ENCODE assay signal across 11 cellular contexts in the genomic region with DNA sequence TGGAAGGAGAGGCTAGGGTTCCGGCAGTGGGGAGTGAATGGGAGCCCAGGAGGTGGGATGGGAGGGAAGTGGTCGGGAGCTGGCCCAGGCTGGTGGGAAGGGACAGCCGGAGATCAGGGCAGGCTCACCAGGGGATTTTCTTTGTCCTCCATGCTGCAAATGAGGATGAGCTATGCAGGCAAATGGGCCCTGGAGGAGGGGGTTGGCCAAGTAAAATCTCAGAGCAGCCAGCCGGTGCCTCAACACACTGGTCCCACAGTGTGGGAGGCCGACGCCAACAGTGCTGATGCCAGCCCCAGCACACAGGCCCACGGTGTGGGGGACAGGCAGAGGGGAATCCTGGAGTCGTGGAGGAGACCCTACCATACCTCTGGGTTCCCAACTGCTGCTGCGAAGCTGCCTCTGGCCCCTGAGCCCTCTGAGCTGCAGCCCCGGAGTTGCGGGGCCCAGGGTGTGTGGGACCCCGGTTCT. TPM values are rescaled to one million over a fixed set of nuclear protein-coding genes. Genes with fewer than 3 reads are reported as not detected.
DNase-seq lines count a peak whose midpoint lies in the region; ATAC-seq, FAIRE-seq and TF ChIP-seq lines count a peak whose summit lies in the region.
"Had no signal": no experiment of that assay in that cellular context is flagged by ENCODE, and none has a peak within 500 bp of the region (broad histone marks: within the 10 kb centered on the region; RNA-seq: fewer than 3 reads in every experiment).

No MANE protein-coding gene starts in this region.

- no peaks in the 10 kb centered on the region for H3K9me3 ChIP-seq in mammary epithelial cell (replicated peaks; ENCODE audit: insufficient read depth, low read length)
- no peaks in the 10 kb centered on the region for H3K9me3 ChIP-seq in aorta (ENCODE audit: control insufficient read depth, low read length)
- H3K9me3 ChIP-seq: suprapubic skin had no signal

- H3K27me3 Mint-ChIP-seq in MCF 10A (ENCODE audit: insufficient read depth, unreplicated experiment) = no peaks in the 10 kb centered on the region
- H3K27me3 Mint-ChIP-seq in nephron (ENCODE audit: low read depth) = peaks cover 32% of the 10 kb centered on the region

- no peaks in the 10 kb centered on the region for H3K4me1 ChIP-seq in mammary epithelial cell (ENCODE audit: insufficient read depth, low read length)
- H3K4me1 ChIP-seq in aorta (ENCODE audit: control insufficient read depth in 1 of 2, insufficient read depth in 2 of 2, low read length in 2 of 2) = no peaks in the 10 kb centered on the region

- no peak for ATAC-seq in aorta (ENCODE audit: low FRiP score)

- H3K4me1 Mint-ChIP-seq in MCF 10A (ENCODE audit: insufficient read depth, unreplicated experiment) (no peaks in the 10 kb centered on the region), nephron (peaks cover 23% of the 10 kb centered on the region)

- POLR2A ChIA-PET in MCF 10A (lab: Yijun Ruan, JAX) = interaction anchor here (0.6 kb wide), 1 partner anchor 175 kb away, joined by 3 read pairs; no protein-coding TSS in a partner anchor

- TF ChIP-seq CTCF in mammary epithelial cell (conservative IDR thresholded peaks at IDR 0.05 in 1 of 2, IDR thresholded peaks at IDR 0.05 in 1 of 2; ENCODE audit: extremely low read depth in 1 of 2, insufficient read depth in 1 of 2, low read depth in 1 of 2, low read length in 2 of 2) (no peak), MCF 10A (IDR thresholded peaks at IDR 0.05; ENCODE audit: unreplicated experiment) (no peak), dorsolateral prefrontal cortex (IDR thresholded peaks at IDR 0.05 in 54 of 56, conservative IDR thresholded peaks at IDR 0.05 in 2 of 56; ENCODE audit: low read depth in 1 of 56, partially characterized antibody in 56 of 56) (no peak), nephron (IDR thresholded peaks at IDR 0.05; ENCODE audit: unreplicated experiment in 3 of 3) (no peak)

- H3K4me3 Mint-ChIP-seq in MCF 10A (ENCODE audit: unreplicated experiment) = no peak overlapping the region
- peak overlapping the region in 1 of 3 experiments; percentile 21 for H3K4me3 Mint-ChIP-seq in nephron

- peaks cover 5% of the 10 kb centered on the region for H3K36me3 Mint-ChIP-seq in MCF 10A (ENCODE audit: insufficient read depth, unreplicated experiment)
- H3K36me3 Mint-ChIP-seq in nephron (ENCODE audit: low read depth) = no peaks in the 10 kb centered on the region

- dilution Hi-C loops in mammary epithelial cell (cut with HindIII; ENCODE audit: low sequenced_read_pairs) = no loop called here

- no peak overlapping the region for H3K27ac Mint-ChIP-seq in MCF 10A (ENCODE audit: low read depth, unreplicated experiment)
- H3K27ac Mint-ChIP-seq in nephron = peak overlapping the region; percentile 78 to 90 (median 87)

- BruUV-seq in mammary epithelial cell (replicated peaks; lab: Mats Ljungman, UMichigan) (no TSS peak), MCF 10A (replicated peaks; lab: Mats Ljungman, UMichigan) (no TSS peak)

- in situ Hi-C loops in mammary epithelial cell (cut with MboI; ENCODE audit: low sequenced_read_pairs in 2 of 2) = loop anchor here in 1 of 2 donors (25.0 kb wide), 1 partner anchor 484 kb away; a partner anchor contains a TSS

- WGBS in mammary epithelial cell (ENCODE audit: low coverage, missing lambda C conversion rate) = 88% methylated on average over 5 of the region's 12 CpGs
- WGBS in aorta, 2 donors = 79 to 80% methylated on average over 12 of the region's 12 CpGs

- H3K4me3 ChIP-seq in mammary epithelial cell (replicated peaks in 1 of 3; ENCODE audit: insufficient read depth in 1 of 3, low read depth in 2 of 3, low read length in 3 of 3) (no peak overlapping the region), dorsolateral prefrontal cortex (peak overlapping the region in 58 of 59 donors; percentile 5 to 64 (median 44)), aorta (ENCODE audit: low read length in 2 of 2) (no peak overlapping the region)
- H3K4me3 ChIP-seq: cardiac muscle cell, suprapubic skin had no signal

- CTCF ChIA-PET in mammary epithelial cell (lab: Charles Lee; ENCODE audit: low non-redundant PET) (interaction anchor here (0.8 kb wide), 1 partner anchor 159 kb away, joined by 3 read pairs; no protein-coding TSS in a partner anchor), MCF 10A (lab: Yijun Ruan, JAX) (interaction anchor here (0.6 to 6.6 kb wide), 9 partner anchors 8 to 232 kb away, joined by 3 to 72 read pairs (median 3); no protein-coding TSS in a partner anchor)

- H3K27me3 ChIP-seq in mammary epithelial cell (ENCODE audit: insufficient read depth, low read length) (no peaks in the 10 kb centered on the region), dorsolateral prefrontal cortex (no peaks in the 10 kb centered on the region), aorta (ENCODE audit: control insufficient read depth in 1 of 2, insufficient read depth in 2 of 2, low read length in 1 of 2) (no peaks in the 10 kb centered on the region)
- H3K27me3 ChIP-seq: cardiac muscle cell had no signal

- intact Hi-C loops in mammary epithelial cell (cut with micrococcal nuclease) (loop anchor here (1.0 to 5.0 kb wide), 2 partner anchors 161 to 261 kb away; no protein-coding TSS in a partner anchor), MCF 10A (cut with micrococcal nuclease) (loop anchor here (5.0 kb wide), 1 partner anchor 166 kb away; no protein-coding TSS in a partner anchor), dorsolateral prefrontal cortex (cut with DNase I) (loop anchor here (5.0 to 10.0 kb wide), 2 partner anchors 136 to 371 kb away; a partner anchor contains a TSS), aorta (cut with DNase I) (loop anchor here in 1 of 2 donors (10.0 kb wide), 1 partner anchor 471 kb away; a partner anchor contains a TSS)

- H3K9me3 Mint-ChIP-seq in MCF 10A (ENCODE audit: unreplicated experiment) (no peaks in the 10 kb centered on the region), nephron (no peaks in the 10 kb centered on the region)

- H3K79me2 ChIP-seq in mammary epithelial cell (ENCODE audit: insufficient read depth, low read length) = no peaks in the 10 kb centered on the region

- H3K36me3 ChIP-seq in mammary epithelial cell (ENCODE audit: insufficient read depth, low read length) = no peaks in the 10 kb centered on the region
- H3K36me3 ChIP-seq in aorta (ENCODE audit: control insufficient read depth in 1 of 2, insufficient read depth in 2 of 2, low read length in 1 of 2) = no peaks in the 10 kb centered on the region
- H3K36me3 ChIP-seq: cardiac muscle cell, suprapubic skin, WERI-Rb-1 had no signal

- H2AFZ ChIP-seq in mammary epithelial cell (ENCODE audit: low read depth, low read length) = peak overlapping the region; percentile 38

- no peak overlapping the region for H3K4me2 ChIP-seq in mammary epithelial cell (ENCODE audit: insufficient read depth, low read depth, low read length)

- H3K27ac ChIP-seq in mammary epithelial cell (ENCODE audit: insufficient read depth, low read depth, low read length) = no peak overlapping the region
- peak overlapping the region; percentile 81 to 100 (median 97) for H3K27ac ChIP-seq in dorsolateral prefrontal cortex
- no peak overlapping the region for H3K27ac ChIP-seq in aorta (ENCODE audit: low read depth in 1 of 2, low read length in 2 of 2)
- H3K27ac ChIP-seq: cardiac muscle cell, suprapubic skin, WERI-Rb-1 had no signal

- FAIRE-seq in HTR-8/SVneo (lab: Jason Lieb, UNC) = no peak

- no peaks in the 10 kb centered on the region for H4K20me1 ChIP-seq in mammary epithelial cell (ENCODE audit: insufficient read depth, low read length)

- no peak overlapping the region for H3K9ac ChIP-seq in mammary epithelial cell (ENCODE audit: insufficient read depth, low read length)

- no peak for DNase-seq in mammary epithelial cell
- no peak for DNase-seq in MCF 10A (ENCODE audit: unreplicated experiment)
- DNase-seq in dorsolateral prefrontal cortex = peak in 3 of 10 donors; percentile 59 to 60 (median 60)
- DNase-seq in aorta = peak; percentile 37 to 50
- no peak for DNase-seq in medulla oblongata (ENCODE audit: extremely low spot score)
- no peak for DNase-seq in NCI-H2029 treated with DMSO at 0.1 percent for 48 hours (lab: John Stamatoyannopoulos, UW)
- no peak for DNase-seq in HTR-8/SVneo (ENCODE audit: insufficient read length, low spot score)
- DNase-seq: WERI-Rb-1 had no signal

RNA-seq across cellular contexts. Expression of a gene that starts 4.0 kb away (rescaled TPM):
- total RNA-seq in mammary epithelial cell (1 to 10 TPM; 3.8 to 5.0 TPM), MCF 10A (2022) (not detected in 2 replicates), dorsolateral prefrontal cortex (1,000 to 10,000 TPM in 17 of 120 experiments, 100 to 1,000 TPM in 103; 366 to 1,232 (median 838) TPM), aorta (1 to 10 TPM; 6.9 to 8.4 TPM)
- polyA plus RNA-seq in mammary epithelial cell (0.44 TPM), aorta (1 to 10 TPM; 7.8 to 9.6 TPM)
- polyA minus RNA-seq in mammary epithelial cell = not detected

RNA-seq across cellular contexts. Expression of a gene that starts 19.4 kb away (rescaled TPM):
- total RNA-seq in mammary epithelial cell = 10 to 100 TPM; 12.5 to 14.4 TPM
- polyA plus RNA-seq in mammary epithelial cell = 10.0 TPM
- 7.2 TPM for polyA minus RNA-seq in mammary epithelial cell
- total RNA-seq in MCF 10A (2022) = 18.4 and 19.5 TPM in 2 replicates
- total RNA-seq in dorsolateral prefrontal cortex = 10 to 100 TPM; 14.5 to 47.1 (median 26.3) TPM
- total RNA-seq in aorta = 10 to 100 TPM; 11.1 to 16.2 TPM
- polyA plus RNA-seq in aorta = 10 to 100 TPM in 1 of 2 donors, 1 to 10 TPM in 1; 4.9 to 19.3 TPM

Comparison
In these comparisons a context has a peak if more than half of its experiments do, and no peak if none do; other contexts are left out.
1. DNase-seq: peak in aorta (2 of 2); none in mammary epithelial cell (single experiment), MCF 10A (single experiment), medulla oblongata (single experiment), NCI-H2029 treated with DMSO at 0.1 percent for 48 hours (single experiment) and HTR-8/SVneo (single experiment).
2. H3K27ac ChIP-seq: peak in dorsolateral prefrontal cortex (59 of 59); none in mammary epithelial cell (single experiment) and aorta (0 of 2).
3. H3K4me3 ChIP-seq: peak in dorsolateral prefrontal cortex (58 of 59); none in mammary epithelial cell (0 of 3) and aorta (0 of 2).
4. RNA of a gene that starts 4.0 kb away (total RNA-seq): 366 to 1,232 TPM in dorsolateral prefrontal cortex; 6.9 to 8.4 TPM in aorta, 3.8 to 5.0 TPM in mammary epithelial cell and not detected in MCF 10A; every median in the first group is over 10 times any median in the second.